In genomic region chr3:11551019-11551418, GRCh38 we compare ENCODE assay signal across 23 cellular contexts.
DNase-seq lines count a peak whose midpoint lies in the region; ATAC-seq, FAIRE-seq and TF ChIP-seq lines count a peak whose summit lies in the region.
"Had no signal": no experiment of that assay in that cellular context is flagged by ENCODE, and none has a peak within 500 bp of the region (broad histone marks: within the 10 kb centered on the region; RNA-seq: fewer than 3 reads in every experiment).

No MANE protein-coding gene starts in this region.

- no peak overlapping the region for H3K27ac Mint-ChIP-seq in activated T-helper 2 cell treated with anti-CD3 and anti-CD28 coated beads, Interferon-gamma antibody, Interleukin-2, Interleukin-4, amounts not matched to agents 10 μg/mL and 5 μg/mL and 100 μg/mL, durations not matched to agents 14 hours and 24 hours and 36 hours
- H3K27ac Mint-ChIP-seq: H9 had no signal

- no peaks in the 10 kb centered on the region for H3K9me3 ChIP-seq in Karpas-422 (ENCODE audit: low read length)
- no peaks in the 10 kb centered on the region for H3K9me3 ChIP-seq in kidney (ENCODE audit: control insufficient read depth in 1 of 2, low read length in 2 of 2)
- H3K9me3 ChIP-seq in gastrocnemius medialis: no peaks in the 10 kb centered on the region
- H3K9me3 ChIP-seq: ovary had no signal

- H4K20me1 ChIP-seq in Karpas-422 (ENCODE audit: insufficient read depth, low read depth, low read length): no peaks in the 10 kb centered on the region

- H3K27me3 ChIP-seq in ACC112 (ENCODE audit: insufficient read depth, low read length): no peaks in the 10 kb centered on the region
- H3K27me3 ChIP-seq in Karpas-422 (ENCODE audit: low read length): no peaks in the 10 kb centered on the region
- H3K27me3 ChIP-seq in gastrocnemius medialis: no peaks in the 10 kb centered on the region
- H3K27me3 ChIP-seq: ovary had no signal

- in situ Hi-C loops in gastrocnemius medialis (cut with MboI; ENCODE audit: low sequenced_read_pairs in 4 of 4): no loop called here

- H3K9ac ChIP-seq in Karpas-422 (ENCODE audit: low read length) (no peak overlapping the region), kidney (ENCODE audit: low read length in 2 of 2) (no peak overlapping the region)

- ATAC-seq in gastrocnemius medialis (no peak), HG02852 (IDR thresholded peaks at IDR 0.05; ENCODE audit: unreplicated experiment) (no peak)

- DNase-seq in Karpas-422 (no peak), kidney (peak; percentile 46), gastrocnemius medialis (no peak), amygdala (lab: John Stamatoyannopoulos, UW) (no peak), NCI-H2171 (lab: John Stamatoyannopoulos, UW) (no peak)
- DNase-seq in activated T-helper 2 cell treated with anti-CD3 and anti-CD28 coated beads, Interferon-gamma antibody, Interleukin-2, Interleukin-4, amounts not matched to agents 10 μg/mL and 5 μg/mL and 100 μg/mL, durations not matched to agents 14 hours and 24 hours and 36 hours (ENCODE audit: low spot score): no peak
- DNase-seq: activated CD4-positive, alpha-beta T cell treated with anti-CD3 and anti-CD28 coated beads, Interleukin-2, amount 50 U/mL, for 48 hours; activated naive CD4-positive, alpha-beta T cell treated with Interleukin-2 at 50 U/mL for 16 hours; H9; MV-4-11; NCI-H1694 treated with DMSO at 0.1 percent for 48 hours; NCI-H2227 treated with DMSO at 0.1 percent for 48 hours; NCI-H82; OCI-M1; stimulated activated CD4-positive, alpha-beta T cell treated with anti-CD3 and anti-CD28 coated beads, Interleukin-4, amount 100 ng/mL, for 24 hours; substantia nigra; T-helper 2 cell had no signal

- H3K9me3 Mint-ChIP-seq in activated T-helper 2 cell treated with anti-CD3 and anti-CD28 coated beads, Interferon-gamma antibody, Interleukin-2, Interleukin-4, amounts not matched to agents 10 μg/mL and 5 μg/mL and 100 μg/mL, durations not matched to agents 14 hours and 24 hours and 36 hours: peaks cover 7% of the 10 kb centered on the region

- TF ChIP-seq CTCF in kidney (IDR thresholded peaks at IDR 0.05; ENCODE audit: borderline replicate concordance, extremely low read depth, insufficient read depth) (no peak), gastrocnemius medialis (IDR thresholded peaks at IDR 0.05 in 4 of 5, conservative IDR thresholded peaks at IDR 0.05 in 1 of 5) (no peak)

- H3K4me1 Mint-ChIP-seq in activated T-helper 2 cell treated with anti-CD3 and anti-CD28 coated beads, Interferon-gamma antibody, Interleukin-2, Interleukin-4, amounts not matched to agents 10 μg/mL and 5 μg/mL and 100 μg/mL, durations not matched to agents 14 hours and 24 hours and 36 hours (ENCODE audit: low read depth): no peaks in the 10 kb centered on the region
- H3K4me1 Mint-ChIP-seq: H9 had no signal

- H3K36me3 ChIP-seq in ACC112 (ENCODE audit: insufficient read depth, low read length) (peaks cover 13% of the 10 kb centered on the region; the same call in 1 of the 2 replicates), Karpas-422 (ENCODE audit: insufficient read depth, low read length) (peaks cover 3% of the 10 kb centered on the region; the same call in 1 of the 2 replicates), kidney (ENCODE audit: control insufficient read depth in 1 of 2, insufficient read depth in 2 of 2, low read length in 2 of 2) (no peaks in the 10 kb centered on the region), gastrocnemius medialis (no peaks in the 10 kb centered on the region)
- H3K36me3 ChIP-seq: ovary had no signal

- H3K27me3 Mint-ChIP-seq in activated T-helper 2 cell treated with anti-CD3 and anti-CD28 coated beads, Interferon-gamma antibody, Interleukin-2, Interleukin-4, amounts not matched to agents 10 μg/mL and 5 μg/mL and 100 μg/mL, durations not matched to agents 14 hours and 24 hours and 36 hours (ENCODE audit: low read depth): no peaks in the 10 kb centered on the region
- H3K27me3 Mint-ChIP-seq: CD8-positive, alpha-beta memory T cell had no signal

- H2AFZ ChIP-seq in ACC112 (ENCODE audit: low read length, unreplicated experiment) (no peak overlapping the region), Karpas-422 (ENCODE audit: low read length) (no peak overlapping the region)

- H3K27ac ChIP-seq in ACC112 (ENCODE audit: low read depth, low read length): peak overlapping the region; percentile 31; the same call in 1 of the 2 replicates
- peak overlapping the region; percentile 98 for H3K27ac ChIP-seq in Karpas-422 (ENCODE audit: low read length)
- no peak overlapping the region for H3K27ac ChIP-seq in kidney (ENCODE audit: low read depth in 2 of 2, low read length in 2 of 2)
- H3K27ac ChIP-seq in gastrocnemius medialis: peak overlapping the region in 3 of 4 donors; percentile 28 to 54 (median 34)
- H3K27ac ChIP-seq: ovary had no signal

- no peaks in the 10 kb centered on the region for H3K9me2 ChIP-seq in Karpas-422 (replicated peaks; ENCODE audit: insufficient read depth, low read length)

- H3K4me3 Mint-ChIP-seq in activated T-helper 2 cell treated with anti-CD3 and anti-CD28 coated beads, Interferon-gamma antibody, Interleukin-2, Interleukin-4, amounts not matched to agents 10 μg/mL and 5 μg/mL and 100 μg/mL, durations not matched to agents 14 hours and 24 hours and 36 hours (ENCODE audit: low read depth): no peak overlapping the region
- H3K4me3 Mint-ChIP-seq: CD8-positive, alpha-beta memory T cell; H9 had no signal

- H3K79me2 ChIP-seq in ACC112 (ENCODE audit: control insufficient read depth, insufficient read depth, low read length, unreplicated experiment) (peaks cover 6% of the 10 kb centered on the region), Karpas-422 (ENCODE audit: low read length) (peaks cover 23% of the 10 kb centered on the region)

- intact Hi-C loops in kidney (cut with DNase I): no loop called here
- intact Hi-C loops in gastrocnemius medialis (cut with DNase I; ENCODE audit: low total_unique reads): no loop called here
- intact Hi-C loops in activated T-helper 2 cell treated with anti-CD3 and anti-CD28 coated beads, Interferon-gamma antibody, Interleukin-2, Interleukin-4, amounts not matched to agents 10 μg/mL and 5 μg/mL and 100 μg/mL, durations not matched to agents 14 hours and 24 hours and 36 hours (cut with micrococcal nuclease): no loop called here

- peaks cover 34% of the 10 kb centered on the region for H3K36me3 Mint-ChIP-seq in activated T-helper 2 cell treated with anti-CD3 and anti-CD28 coated beads, Interferon-gamma antibody, Interleukin-2, Interleukin-4, amounts not matched to agents 10 μg/mL and 5 μg/mL and 100 μg/mL, durations not matched to agents 14 hours and 24 hours and 36 hours (ENCODE audit: low read depth)

- H3K4me2 ChIP-seq in Karpas-422 (ENCODE audit: low read depth, low read length, poor library complexity, severe bottlenecking): peak overlapping the region; percentile 77

- H3K4me1 ChIP-seq in ACC112 (ENCODE audit: control insufficient read depth, insufficient read depth, low read length, unreplicated experiment) (peaks cover 39% of the 10 kb centered on the region), Karpas-422 (ENCODE audit: low read length) (peaks cover 37% of the 10 kb centered on the region), kidney (ENCODE audit: control insufficient read depth in 1 of 2, insufficient read depth in 1 of 2, low read depth in 1 of 2, low read length in 2 of 2) (peaks cover 0 to 11% of the 10 kb centered on the region in 2 donors), gastrocnemius medialis (peaks cover 25 to 38% of the 10 kb centered on the region in 2 donors)

- no peak for FAIRE-seq in kidney (lab: Jason Lieb, UNC)
- FAIRE-seq: frontal cortex, GM12892 had no signal

- H3K4me3 ChIP-seq in ACC112 (ENCODE audit: low read depth, low read length): peak overlapping the region; percentile 16; the same call in 1 of the 2 replicates
- peak overlapping the region; percentile 56; the same call in 1 of the 2 replicates for H3K4me3 ChIP-seq in Karpas-422 (ENCODE audit: low read length)
- no peak overlapping the region for H3K4me3 ChIP-seq in kidney (ENCODE audit: low read length in 2 of 2)
- H3K4me3 ChIP-seq in gastrocnemius medialis: no peak overlapping the region
- H3K4me3 ChIP-seq: ovary had no signal

- TF ChIP-seq POLR2A in gastrocnemius medialis (IDR thresholded peaks at IDR 0.05): no peak

Comparison
In these comparisons a context has a peak if more than half of its experiments do, and no peak if none do; other contexts are left out.
1. H3K27ac ChIP-seq: peak in ACC112 (single experiment), Karpas-422 (single experiment) and gastrocnemius medialis (3 of 4); none in kidney (0 of 2).
2. H3K4me3 ChIP-seq: peak in ACC112 (single experiment) and Karpas-422 (single experiment); none in kidney (0 of 2) and gastrocnemius medialis (0 of 4).